13 cellular contexts compared by ENCODE assay signal in the genomic region with DNA sequence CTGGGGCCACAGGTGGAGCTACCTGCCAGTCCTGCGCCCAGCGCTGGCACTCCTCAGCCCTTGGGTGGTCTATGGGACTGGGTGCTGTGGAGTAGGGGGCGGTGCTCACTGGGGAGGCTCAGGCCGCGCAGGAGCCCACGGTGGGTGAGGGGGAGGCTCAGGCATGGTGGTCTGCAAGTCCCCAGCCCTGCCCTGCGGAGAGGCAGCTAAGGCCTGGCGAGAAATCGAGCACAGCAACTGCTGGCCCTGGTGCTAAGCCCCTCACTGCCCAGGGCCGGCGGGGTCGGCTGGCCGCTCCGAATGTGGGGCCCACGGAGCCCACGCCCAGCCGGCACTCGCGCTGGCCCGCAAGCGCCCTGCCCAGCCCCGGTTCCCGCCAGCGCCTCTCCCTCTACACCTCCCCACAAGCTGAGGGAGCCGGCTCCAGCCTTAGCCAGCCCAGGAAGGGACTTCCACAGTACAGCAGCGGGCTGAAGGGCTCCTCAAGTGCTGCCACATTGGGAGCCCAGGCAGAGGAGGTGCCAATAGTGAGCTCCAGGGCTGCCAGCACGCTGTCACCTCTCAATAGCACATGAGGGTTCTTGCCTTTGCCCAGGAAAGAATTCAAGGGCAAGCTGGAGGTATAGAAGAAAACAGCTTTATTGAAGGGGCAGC. TPM values are rescaled to one million over a fixed set of nuclear protein-coding genes. Genes with fewer than 3 reads are reported as not detected.
DNase-seq lines count a peak whose midpoint lies in the region; ATAC-seq and TF ChIP-seq lines count a peak whose summit lies in the region.
"Had no signal": no experiment of that assay in that cellular context is flagged by ENCODE, and none has a peak within 500 bp of the region (broad histone marks: within the 10 kb centered on the region; RNA-seq: fewer than 3 reads in every experiment).

No MANE protein-coding gene starts in this region.

- H3K27me3 ChIP-seq in heart left ventricle (no peaks in the 10 kb centered on the region), left ventricle myocardium inferior (ENCODE audit: low read depth) (no peaks in the 10 kb centered on the region), neuronal stem cell (ENCODE audit: control insufficient read depth in 3 of 3, insufficient read depth in 3 of 3, low read depth in 1 of 3, low read length in 3 of 3) (no peaks in the 10 kb centered on the region), GM23248 (replicated peaks; ENCODE audit: insufficient read depth) (no peaks in the 10 kb centered on the region)
- H3K27me3 ChIP-seq: BE2C had no signal

- H3K4me3 ChIP-seq in heart left ventricle, result no peak overlapping the region
- H3K4me3 ChIP-seq in left ventricle myocardium inferior, result no peak overlapping the region
- H3K4me3 ChIP-seq in neuronal stem cell (ENCODE audit: low read length in 2 of 2), result no peak overlapping the region
- no peak overlapping the region for H3K4me3 ChIP-seq in GM23248

- H3K9me3 ChIP-seq in heart left ventricle, result no peaks in the 10 kb centered on the region
- no peaks in the 10 kb centered on the region for H3K9me3 ChIP-seq in left ventricle myocardium inferior (replicated peaks)
- no peaks in the 10 kb centered on the region for H3K9me3 ChIP-seq in neuronal stem cell (replicated peaks in 1 of 2; ENCODE audit: control insufficient read depth in 2 of 2, insufficient read depth in 1 of 2, low read depth in 1 of 2, low read length in 2 of 2)
- H3K9me3 ChIP-seq in GM23248 (ENCODE audit: low read depth), result no peaks in the 10 kb centered on the region
- H3K9me3 ChIP-seq: BE2C had no signal

- TF ChIP-seq POLR2A in heart left ventricle (IDR thresholded peaks at IDR 0.05), result no peak

- H3K4ac ChIP-seq in neuronal stem cell (ENCODE audit: low read length), result no peak overlapping the region

- peak in 3 of 4 donors; percentile 37 to 81 (median 67) for ATAC-seq in heart left ventricle
- ATAC-seq: HCT116 had no signal

- WGBS in heart left ventricle, 4 donors, result 82 to 89% (median 86%) methylated on average over 19 to 27 of the region's 27 CpGs
- WGBS in neuronal stem cell (ENCODE audit: extremely low coverage in 2 of 2, insufficient read length in 2 of 2, insufficient replicate concordance in 1 of 2), 2 donors, result no CpG with 5 or more reads among the region's 27 CpGs
- 75 to 82% methylated on average over 26 to 27 of the region's 27 CpGs for WGBS in GM23248 (ENCODE audit: low coverage in 1 of 2, low lambda C conversion rate in 2 of 2, missing lambda C conversion rate in 2 of 2), 2 experiments

- H2AK5ac ChIP-seq in neuronal stem cell (ENCODE audit: low read depth, low read length), result peak overlapping the region; percentile 70

- in situ Hi-C loops in GM23248 (cut with MboI), result no loop called here

- H3K9me2 ChIP-seq in GM23248 (ENCODE audit: insufficient read depth), result no peaks in the 10 kb centered on the region

- no peak overlapping the region for H2BK5ac ChIP-seq in neuronal stem cell (ENCODE audit: low read length)

- H4K20me1 ChIP-seq in GM23248 (ENCODE audit: insufficient read depth), result no peaks in the 10 kb centered on the region

- no peak overlapping the region for H3K27ac ChIP-seq in heart left ventricle
- no peak overlapping the region for H3K27ac ChIP-seq in left ventricle myocardium inferior (replicated peaks)
- H3K27ac ChIP-seq in neuronal stem cell (replicated peaks; ENCODE audit: low read length), result no peak overlapping the region
- no peak overlapping the region for H3K27ac ChIP-seq in GM23248
- H3K27ac ChIP-seq: C4-2B had no signal

- no peak overlapping the region for H2BK12ac ChIP-seq in neuronal stem cell (ENCODE audit: low read length)

- TF ChIP-seq CTCF in heart left ventricle (IDR thresholded peaks at IDR 0.05) (no peak), left ventricle myocardium inferior (IDR thresholded peaks at IDR 0.05; ENCODE audit: borderline replicate concordance) (no peak)

- H3K18ac ChIP-seq in neuronal stem cell (ENCODE audit: low read length), result peak overlapping the region; percentile 57

- no peak overlapping the region for H3K23ac ChIP-seq in neuronal stem cell (ENCODE audit: low read depth, low read length, poor library complexity)

- H3K36me3 ChIP-seq in heart left ventricle, result no peaks in the 10 kb centered on the region
- no peaks in the 10 kb centered on the region for H3K36me3 ChIP-seq in left ventricle myocardium inferior
- no peaks in the 10 kb centered on the region for H3K36me3 ChIP-seq in neuronal stem cell (replicated peaks in 1 of 2; ENCODE audit: control insufficient read depth in 2 of 2, insufficient read depth in 2 of 2, low read length in 2 of 2)
- H3K36me3 ChIP-seq in GM23248 (ENCODE audit: low read depth), result no peaks in the 10 kb centered on the region
- H3K36me3 ChIP-seq: BE2C had no signal

- H4K8ac ChIP-seq in neuronal stem cell (ENCODE audit: low read depth, low read length), result no peak overlapping the region

- peak in 2 of 5 donors; percentile 60 to 74 for DNase-seq in heart left ventricle
- DNase-seq in cardiac septum (ENCODE audit: low spot score), result no peak
- peak; percentile 37 for DNase-seq in left ventricle myocardium inferior
- DNase-seq in neuronal stem cell (ENCODE audit: low spot score), result no peak
- DNase-seq in GM19240 (ENCODE audit: insufficient read length, low spot score), result no peak
- DNase-seq in NCI-H187 (lab: John Stamatoyannopoulos, UW), result no peak
- no peak for DNase-seq in GM23248
- DNase-seq: BE2C; CD4-positive, alpha-beta memory T cell; DND-41; GDM1 had no signal

- intact Hi-C loops in heart left ventricle (cut with DNase I), result no loop called here
- intact Hi-C loops in cardiac septum (cut with DNase I), result no loop called here
- intact Hi-C loops in left ventricle myocardium inferior (cut with micrococcal nuclease), result no loop called here

- no peaks in the 10 kb centered on the region for H3K79me1 ChIP-seq in neuronal stem cell (ENCODE audit: low read depth, low read length)

- H2AFZ ChIP-seq in neuronal stem cell (ENCODE audit: low read length) (no peak overlapping the region), GM23248 (no peak overlapping the region)

- H3K4me1 ChIP-seq in heart left ventricle (peaks cover 0 to 4% (median 0%) of the 10 kb centered on the region in 12 donors), left ventricle myocardium inferior (peaks cover 4% of the 10 kb centered on the region), neuronal stem cell (ENCODE audit: control insufficient read depth in 2 of 2, insufficient read depth in 1 of 2, low read depth in 1 of 2, low read length in 2 of 2) (no peaks in the 10 kb centered on the region), GM23248 (ENCODE audit: insufficient read depth) (no peaks in the 10 kb centered on the region)
- H3K4me1 ChIP-seq: BE2C had no signal

- H3K14ac ChIP-seq in neuronal stem cell (ENCODE audit: low read length), result peak overlapping the region; percentile 94

- H3F3A ChIP-seq in GM23248 (ENCODE audit: insufficient read depth), result no peaks in the 10 kb centered on the region

- H3K9ac ChIP-seq in neuronal stem cell (ENCODE audit: low read depth, low read length, poor library complexity) (no peak overlapping the region), GM23248 (no peak overlapping the region)

- H3K79me2 ChIP-seq in GM23248 (ENCODE audit: insufficient read depth), result no peaks in the 10 kb centered on the region

- no peak overlapping the region for H2BK15ac ChIP-seq in neuronal stem cell (ENCODE audit: low read length)

- no peak overlapping the region for H4K91ac ChIP-seq in neuronal stem cell (ENCODE audit: low read depth, low read length, poor library complexity)

- no peak overlapping the region for H3K4me2 ChIP-seq in neuronal stem cell (ENCODE audit: insufficient read depth, low read length, poor library complexity, severe bottlenecking)
- no peak overlapping the region for H3K4me2 ChIP-seq in GM23248 (ENCODE audit: unreplicated experiment)

- H2BK120ac ChIP-seq in neuronal stem cell (ENCODE audit: low read depth, low read length), result no peak overlapping the region

RNA-seq across cellular contexts. Expression of gene EEF2KMT, which starts 11.0 kb away (rescaled TPM):
- total RNA-seq in heart left ventricle, result 10 to 100 TPM in 1 of 9 donors, 1 to 10 TPM in 8; 6.2 to 10.8 (median 7.2) TPM
- polyA plus RNA-seq in heart left ventricle, result 10 to 100 TPM in 1 of 2 donors, 1 to 10 TPM in 1; 3.2 to 11.6 TPM
- total RNA-seq in cardiac septum, result 6.1 TPM
- total RNA-seq in left ventricle myocardium inferior, result 7.3 TPM
- polyA plus RNA-seq in neuronal stem cell (2013, experiment 1 of 2), result 9.2 TPM
- 8.9 TPM for polyA plus RNA-seq in neuronal stem cell (2013, experiment 2 of 2)
- 11.2 and 12.4 TPM in 2 replicates for total RNA-seq in GM23248 (2014; rRNA removed; shearing (Covaris generic))
- polyA plus RNA-seq in GM23248 (2016; fragmentation: Nextera tagmentation; extraction: Ambion mirVana), result 13.9 and 16.2 TPM in 2 replicates

RNA-seq across cellular contexts. Expression of gene ALG1, which starts 37.0 kb away (rescaled TPM):
- total RNA-seq in heart left ventricle, result 10 to 100 TPM in 3 of 9 donors, 1 to 10 TPM in 6; 6.5 to 17.1 (median 9.7) TPM
- polyA plus RNA-seq in heart left ventricle, result 10 to 100 TPM in 1 of 2 donors, 1 to 10 TPM in 1; 6.0 to 15.3 TPM
- 8.0 TPM for total RNA-seq in cardiac septum
- 7.3 TPM for total RNA-seq in left ventricle myocardium inferior
- 7.9 TPM for polyA plus RNA-seq in neuronal stem cell (2013, experiment 1 of 2)
- polyA plus RNA-seq in neuronal stem cell (2013, experiment 2 of 2), result 8.4 TPM
- 34.1 and 36.5 TPM in 2 replicates for total RNA-seq in GM23248 (2014; rRNA removed; shearing (Covaris generic))
- 45.4 and 48.0 TPM in 2 replicates for polyA plus RNA-seq in GM23248 (2016; fragmentation: Nextera tagmentation; extraction: Ambion mirVana)

RNA-seq across cellular contexts. Expression of gene C16orf89, which starts 42.9 kb away (rescaled TPM):
- total RNA-seq in heart left ventricle (10 to 100 TPM in 4 of 9 donors, 1 to 10 TPM in 5; 1.5 to 38.4 (median 6.9) TPM), cardiac septum (8.9 TPM), left ventricle myocardium inferior (5.9 TPM)
- polyA plus RNA-seq in heart left ventricle (1 to 10 TPM in 1 of 2 donors, under 1 TPM in 1; 0.26 to 4.2 TPM), GM23248 (2016; fragmentation: Nextera tagmentation; extraction: Ambion mirVana) (not detected in 2 replicates)
- polyA plus RNA-seq in neuronal stem cell (2013, experiment 1 of 2), result 0.52 TPM
- polyA plus RNA-seq in neuronal stem cell (2013, experiment 2 of 2), result 0.72 TPM
- total RNA-seq in GM23248 (2014; rRNA removed; shearing (Covaris generic)), result not detected in 2 replicates
- total RNA-seq: CD4-positive, alpha-beta memory T cell had no signal
- polyA plus RNA-seq: CD4-positive, alpha-beta memory T cell had no signal
